In the genomic region with DNA sequence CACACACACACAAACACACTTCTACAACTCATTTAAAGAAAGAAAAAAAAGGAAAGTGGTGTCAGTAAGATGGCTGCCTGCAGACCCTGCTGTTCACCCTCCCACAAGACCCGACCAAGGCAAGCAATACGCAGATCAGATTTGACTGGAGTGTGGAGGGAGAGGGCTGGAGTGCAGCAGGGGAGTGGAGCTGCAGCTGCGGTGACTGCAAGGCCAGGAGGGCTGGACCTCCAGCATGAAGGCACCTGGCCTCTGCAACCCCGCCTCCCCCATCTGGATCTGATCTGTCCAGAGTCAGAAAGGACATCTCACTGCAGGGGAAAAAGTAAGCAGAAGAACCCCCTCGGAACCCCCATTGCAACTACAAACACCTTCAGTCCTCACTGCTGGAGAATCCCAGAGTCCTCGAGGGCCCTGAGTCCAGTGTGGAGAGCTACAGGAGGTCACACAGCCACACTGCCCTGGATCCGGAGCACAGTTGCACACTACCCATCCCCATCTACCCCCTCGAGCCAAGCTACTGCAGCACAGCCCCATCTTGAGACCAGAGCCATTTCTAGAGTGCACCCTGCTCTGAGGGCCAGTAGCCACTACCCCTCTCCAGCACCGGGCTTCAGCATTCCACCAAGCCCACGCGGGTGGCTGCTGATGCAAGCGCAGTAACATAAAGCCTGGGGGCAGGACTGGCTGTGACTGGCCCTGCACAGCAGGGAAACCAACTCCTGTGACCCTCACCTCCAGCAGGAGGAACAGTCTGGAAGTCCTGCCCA, we compare ENCODE assay signal across 1 cellular context.
TF ChIP-seq lines count a peak whose summit lies in the region.

No MANE protein-coding gene starts in this region.

TF ChIP-seq in K562, 482 proteins besides CTCF, POLR2A, EP300 and RAD21:
- TF ChIP-seq NFRKB (IDR thresholded peaks at IDR 0.05; ENCODE audit: low read depth): no peak
- no peak for TF ChIP-seq ZFP36 (IDR thresholded peaks at IDR 0.05; ENCODE audit: low read depth, low read length, partially characterized antibody)
- TF ChIP-seq, protein P1, sequence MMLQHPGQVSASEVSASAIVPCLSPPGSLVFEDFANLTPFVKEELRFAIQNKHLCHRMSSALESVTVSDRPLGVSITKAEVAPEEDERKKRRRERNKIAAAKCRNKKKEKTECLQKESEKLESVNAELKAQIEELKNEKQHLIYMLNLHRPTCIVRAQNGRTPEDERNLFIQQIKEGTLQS (IDR thresholded peaks at IDR 0.05): no peak
- TF ChIP-seq, protein P1 (CRISPR knock-in tag; conservative IDR thresholded peaks at IDR 0.05): no peak
- TF ChIP-seq MCM5 (IDR thresholded peaks at IDR 0.05; ENCODE audit: low read depth): no peak
- TF ChIP-seq GATAD2A (IDR thresholded peaks at IDR 0.05): no peak
- TF ChIP-seq ILK (tag; IDR thresholded peaks at IDR 0.05; ENCODE audit: borderline replicate concordance, low read depth): no peak
